21 cellular contexts compared by ENCODE assay signal in genomic region chr6:168030881-168031280, GRCh38. TPM values are rescaled to one million over a fixed set of nuclear protein-coding genes. Genes with fewer than 3 reads are reported as not detected.
DNase-seq lines count a peak whose midpoint lies in the region; ATAC-seq and TF ChIP-seq lines count a peak whose summit lies in the region.
"Had no signal": no experiment of that assay in that cellular context is flagged by ENCODE, and none has a peak within 500 bp of the region (broad histone marks: within the 10 kb centered on the region; RNA-seq: fewer than 3 reads in every experiment).

No MANE protein-coding gene starts in this region.

- no peaks in the 10 kb centered on the region for H3K27me3 Mint-ChIP-seq in mesothelial cell of epicardium (ENCODE audit: low read depth)
- H3K27me3 Mint-ChIP-seq in type B pancreatic cell, result peaks cover 8% of the 10 kb centered on the region
- peaks cover 62% of the 10 kb centered on the region for H3K27me3 Mint-ChIP-seq in activated T-cell treated with anti-CD3 and anti-CD28 coated beads, Interleukin-2, amount 50 U/mL, for 24 hours

- H3K36me3 ChIP-seq in heart right ventricle, result no peaks in the 10 kb centered on the region

- no peak overlapping the region for H3K4me3 Mint-ChIP-seq in mesothelial cell of epicardium
- H3K4me3 Mint-ChIP-seq in type B pancreatic cell, result peak overlapping the region; percentile 17
- H3K4me3 Mint-ChIP-seq in activated T-cell treated with anti-CD3 and anti-CD28 coated beads, Interleukin-2, amount 50 U/mL, for 24 hours, result no peak overlapping the region
- H3K4me3 Mint-ChIP-seq: CD8-positive, alpha-beta memory T cell had no signal

- WGBS in heart right ventricle, 2 donors, result 51 to 65% methylated on average over 2 of the region's 2 CpGs

- H3K4me1 Mint-ChIP-seq in mesothelial cell of epicardium (peaks cover 39% of the 10 kb centered on the region), type B pancreatic cell (ENCODE audit: unreplicated experiment) (peaks cover 37% of the 10 kb centered on the region)
- peaks cover 11% of the 10 kb centered on the region for H3K4me1 Mint-ChIP-seq in activated T-cell treated with anti-CD3 and anti-CD28 coated beads, Interleukin-2, amount 50 U/mL, for 24 hours (ENCODE audit: low read depth)

- intact Hi-C loops in heart right ventricle (cut with DNase I) (loop anchor here in 5 of 10 donors (5.0 to 10.0 kb wide), 5 partner anchors 39 to 96 kb away; no protein-coding TSS in a partner anchor), Right ventricle myocardium inferior (cut with DNase I) (loop anchor here (5.0 kb wide), 1 partner anchor 64 kb away; no protein-coding TSS in a partner anchor)

- DNase-seq in heart right ventricle, result no peak
- no peak for DNase-seq in Right ventricle myocardium inferior (ENCODE audit: missing footprints)
- DNase-seq in mesothelial cell of epicardium (ENCODE audit: low spot score in 2 of 2, unreplicated experiment in 2 of 2), result no peak
- DNase-seq in type B pancreatic cell (ENCODE audit: extremely low spot score, unreplicated experiment), result no peak
- DNase-seq in NCI-H82 treated with DMSO at 0.1 percent for 48 hours (lab: John Stamatoyannopoulos, UW; ENCODE audit: unreplicated experiment), result no peak
- DNase-seq in SKM-1 (lab: John Stamatoyannopoulos, UW; ENCODE audit: unreplicated experiment), result no peak
- DNase-seq in activated T-cell treated with anti-CD3 and anti-CD28 coated beads, Interleukin-2, amount 50 U/mL, for 24 hours, result no peak
- DNase-seq: CD8-positive, alpha-beta memory T cell; DND-41; MM.1S; NCI-H1105 treated with DMSO at 0.1 percent for 48 hours; NCI-H1694 treated with DMSO at 0.1 percent for 48 hours; NCI-H2107; NCI-H526 treated with DMSO at 0.1 percent for 48 hours; NK-92 treated with Interleukin-12 subunit alpha and Interleukin-12 subunit beta, amount 100 ng/mL, for 24 hours; OCI-M1 had no signal

- no peak for TF ChIP-seq CTCF in heart right ventricle (IDR thresholded peaks at IDR 0.05)
- TF ChIP-seq CTCF in VCaP (conservative IDR thresholded peaks at IDR 0.05), result no peak
- no peak for TF ChIP-seq CTCF in mesothelial cell of epicardium (IDR thresholded peaks at IDR 0.05; ENCODE audit: unreplicated experiment)
- TF ChIP-seq CTCF in type B pancreatic cell (conservative IDR thresholded peaks at IDR 0.05), result no peak

- peaks cover 0 to 62% (median 46%) of the 10 kb centered on the region in 9 donors for H3K4me1 ChIP-seq in heart right ventricle

- no peak for ATAC-seq in heart right ventricle
- ATAC-seq in Right ventricle myocardium inferior, result no peak
- ATAC-seq: HCT116 had no signal

- no peak overlapping the region for H3K4me3 ChIP-seq in heart right ventricle

- H3K36me3 Mint-ChIP-seq in mesothelial cell of epicardium (no peaks in the 10 kb centered on the region), type B pancreatic cell (no peaks in the 10 kb centered on the region)
- H3K36me3 Mint-ChIP-seq in activated T-cell treated with anti-CD3 and anti-CD28 coated beads, Interleukin-2, amount 50 U/mL, for 24 hours (ENCODE audit: low read depth), result no peaks in the 10 kb centered on the region
- H3K36me3 Mint-ChIP-seq: CD8-positive, alpha-beta memory T cell had no signal

- H3K27ac ChIP-seq in heart right ventricle (peak overlapping the region in 9 of 10 donors; percentile 43 to 96 (median 77)), VCaP (peak overlapping the region; percentile 47)

- H3K9me3 Mint-ChIP-seq in mesothelial cell of epicardium (no peaks in the 10 kb centered on the region), type B pancreatic cell (peaks cover 10% of the 10 kb centered on the region)
- H3K9me3 Mint-ChIP-seq in activated T-cell treated with anti-CD3 and anti-CD28 coated beads, Interleukin-2, amount 50 U/mL, for 24 hours, result no peaks in the 10 kb centered on the region

- no peaks in the 10 kb centered on the region for H3K9me3 ChIP-seq in heart right ventricle

- peak overlapping the region; percentile 92 for H3K27ac Mint-ChIP-seq in mesothelial cell of epicardium
- no peak overlapping the region for H3K27ac Mint-ChIP-seq in type B pancreatic cell
- H3K27ac Mint-ChIP-seq in activated T-cell treated with anti-CD3 and anti-CD28 coated beads, Interleukin-2, amount 50 U/mL, for 24 hours, result no peak overlapping the region
- H3K27ac Mint-ChIP-seq: CD8-positive, alpha-beta memory T cell had no signal

- peaks cover 0 to 12% (median 0%) of the 10 kb centered on the region in 7 donors for H3K27me3 ChIP-seq in heart right ventricle

RNA-seq across cellular contexts. Expression of gene KIF25, which starts 33.4 kb away (rescaled TPM):
- total RNA-seq in heart right ventricle (under 1 TPM in 6 of 10 donors, not detected in 4; 0.18 to 0.80 (median 0.39) TPM), Right ventricle myocardium inferior (not detected), mesothelial cell of epicardium (0.47 to 1.6 TPM (median 0.95 TPM) in 3 replicates), type B pancreatic cell (ENCODE audit: low replicate concordance) (not detected in 2 replicates)
- under 1 TPM; 0.38 to 0.95 TPM for polyA plus RNA-seq in heart right ventricle
- total RNA-seq: A172; CD8-positive, alpha-beta memory T cell had no signal
- polyA plus RNA-seq: BJ; CD8-positive, alpha-beta memory T cell had no signal

RNA-seq across cellular contexts. Expression of gene FRMD1, which starts 48.1 kb away (rescaled TPM):
- total RNA-seq in heart right ventricle, result 1 to 10 TPM in 1 of 10 donors, under 1 TPM in 5, not detected in 4; 0.15 to 1.3 (median 0.24) TPM
- under 1 TPM; 0.12 to 0.22 TPM for polyA plus RNA-seq in heart right ventricle
- 0.41 TPM for total RNA-seq in Right ventricle myocardium inferior
- total RNA-seq in mesothelial cell of epicardium, result not detected in 3 replicates
- 0.17 and 0.33 TPM in 2 replicates for total RNA-seq in type B pancreatic cell (ENCODE audit: low replicate concordance)
- total RNA-seq: A172; CD8-positive, alpha-beta memory T cell; RPMI7951 had no signal
- polyA plus RNA-seq: BJ; CD8-positive, alpha-beta memory T cell had no signal
